Comparison of ENCODE assay signal across 13 cellular contexts in genomic region chr14:100534528-100535286, GRCh38. TPM values are rescaled to one million over a fixed set of nuclear protein-coding genes. Genes with fewer than 3 reads are reported as not detected.
DNase-seq lines count a peak whose midpoint lies in the region; ATAC-seq and TF ChIP-seq lines count a peak whose summit lies in the region.
"Had no signal": no experiment of that assay in that cellular context is flagged by ENCODE, and none has a peak within 500 bp of the region (broad histone marks: within the 10 kb centered on the region; RNA-seq: fewer than 3 reads in every experiment).

No MANE protein-coding gene starts in this region.

- no peaks in the 10 kb centered on the region for H3K9me3 ChIP-seq in Loucy (ENCODE audit: insufficient read depth, low read depth, low read length)
- no peaks in the 10 kb centered on the region for H3K9me3 ChIP-seq in neuronal stem cell (replicated peaks in 1 of 2; ENCODE audit: control insufficient read depth in 2 of 2, insufficient read depth in 1 of 2, low read depth in 1 of 2, low read length in 2 of 2)
- H3K9me3 ChIP-seq in PC-3 (ENCODE audit: low read length): no peaks in the 10 kb centered on the region

- no peak overlapping the region for H3K27ac Mint-ChIP-seq in chondrocyte (ENCODE audit: unreplicated experiment)
- H3K27ac Mint-ChIP-seq: activated naive CD4-positive, alpha-beta T cell treated with anti-CD3 and anti-CD28 coated beads, Interleukin-2, amount 50 U/mL, for 24 hours; IgD-negative memory B cell had no signal

- no peaks in the 10 kb centered on the region for H3K36me3 ChIP-seq in Loucy (ENCODE audit: insufficient read depth, low read length)
- H3K36me3 ChIP-seq in neuronal stem cell (replicated peaks in 1 of 2; ENCODE audit: control insufficient read depth in 2 of 2, insufficient read depth in 2 of 2, low read length in 2 of 2): no peaks in the 10 kb centered on the region
- H3K36me3 ChIP-seq in PC-3 (ENCODE audit: low read depth, low read length): no peaks in the 10 kb centered on the region

- H2BK12ac ChIP-seq in neuronal stem cell (ENCODE audit: low read length): peak overlapping the region; percentile 7

- peak; percentile 2 for DNase-seq in ELF-1 (ENCODE audit: low read depth, low spot score)
- DNase-seq in chondrocyte (ENCODE audit: low spot score): peak; percentile 63
- DNase-seq in neuronal stem cell (ENCODE audit: low spot score): no peak
- no peak for DNase-seq in cerebellum (ENCODE audit: low spot score)
- DNase-seq in DMS114 treated with DMSO at 0.1 percent for 48 hours (lab: John Stamatoyannopoulos, UW; ENCODE audit: unreplicated experiment): no peak
- DNase-seq in PC-3: no peak
- DNase-seq: Calu3, NCI-H446 treated with DMSO at 0.1 percent for 48 hours had no signal

- WGBS in neuronal stem cell (ENCODE audit: extremely low coverage in 2 of 2, insufficient read length in 2 of 2, insufficient replicate concordance in 1 of 2), 2 donors: no CpG with 5 or more reads among the region's 13 CpGs

- H3K27ac ChIP-seq in neuronal stem cell (replicated peaks; ENCODE audit: low read length) (peak overlapping the region; percentile 33), PC-3 (ENCODE audit: low read length) (no peak overlapping the region)

- peak overlapping the region; percentile 88 for H3K18ac ChIP-seq in neuronal stem cell (ENCODE audit: low read length)

- H3F3A ChIP-seq in Loucy (ENCODE audit: low read depth) (no peaks in the 10 kb centered on the region), PC-3 (ENCODE audit: low read length, unreplicated experiment) (no peaks in the 10 kb centered on the region)

- H2BK120ac ChIP-seq in neuronal stem cell (ENCODE audit: low read depth, low read length): peak overlapping the region; percentile 47

- no peak for TF ChIP-seq CTCF in Loucy (conservative IDR thresholded peaks at IDR 0.05; ENCODE audit: low read length)
- TF ChIP-seq CTCF in chondrocyte (IDR thresholded peaks at IDR 0.05): no peak
- TF ChIP-seq CTCF in PC-3 (conservative IDR thresholded peaks at IDR 0.05; ENCODE audit: low read depth, low read length): no peak

- H3K4me3 Mint-ChIP-seq in chondrocyte (ENCODE audit: unreplicated experiment): no peak overlapping the region
- H3K4me3 Mint-ChIP-seq: activated naive CD4-positive, alpha-beta T cell treated with anti-CD3 and anti-CD28 coated beads, Interleukin-2, amount 50 U/mL, for 24 hours; IgD-negative memory B cell had no signal

- intact Hi-C loops in PC-3 (cut with micrococcal nuclease): no loop called here

- peaks cover 2% of the 10 kb centered on the region for H3K36me3 Mint-ChIP-seq in chondrocyte (ENCODE audit: low read depth)
- H3K36me3 Mint-ChIP-seq: activated naive CD4-positive, alpha-beta T cell treated with anti-CD3 and anti-CD28 coated beads, Interleukin-2, amount 50 U/mL, for 24 hours had no signal

- H4K20me1 ChIP-seq in Loucy (ENCODE audit: insufficient read depth, low read length, poor library complexity, severe bottlenecking) (no peaks in the 10 kb centered on the region), PC-3 (ENCODE audit: low read length) (no peaks in the 10 kb centered on the region)

- H3K4me2 ChIP-seq in Loucy (ENCODE audit: low read depth, low read length, poor library complexity, severe bottlenecking) (peak overlapping the region; percentile 26), neuronal stem cell (ENCODE audit: insufficient read depth, low read length, poor library complexity, severe bottlenecking) (no peak overlapping the region), PC-3 (ENCODE audit: low read length) (no peak overlapping the region)

- no peaks in the 10 kb centered on the region for H3K9me3 Mint-ChIP-seq in chondrocyte (ENCODE audit: low read depth)
- H3K9me3 Mint-ChIP-seq: activated naive CD4-positive, alpha-beta T cell treated with anti-CD3 and anti-CD28 coated beads, Interleukin-2, amount 50 U/mL, for 24 hours; IgD-negative memory B cell had no signal

- no peak overlapping the region for H4K8ac ChIP-seq in neuronal stem cell (ENCODE audit: low read depth, low read length)

- ATAC-seq in GM21367 (IDR thresholded peaks at IDR 0.05; ENCODE audit: unreplicated experiment) (no peak), PC-3 (no peak)

- H3K9ac ChIP-seq in Loucy (ENCODE audit: low read depth, low read length, poor library complexity, severe bottlenecking) (peak overlapping the region; percentile 48), neuronal stem cell (ENCODE audit: low read depth, low read length, poor library complexity) (peak overlapping the region; percentile 72), PC-3 (ENCODE audit: low read length) (no peak overlapping the region)

- H3K4me3 ChIP-seq in Loucy (ENCODE audit: low read length, poor library complexity, severe bottlenecking): no peak overlapping the region
- no peak overlapping the region for H3K4me3 ChIP-seq in neuronal stem cell (ENCODE audit: low read length in 2 of 2)
- H3K4me3 ChIP-seq in PC-3 (ENCODE audit: low read length): no peak overlapping the region

- H2BK15ac ChIP-seq in neuronal stem cell (ENCODE audit: low read length): peak overlapping the region; percentile 28

- H3K23ac ChIP-seq in neuronal stem cell (ENCODE audit: low read depth, low read length, poor library complexity): peak overlapping the region; percentile 51

- POLR2A ChIA-PET in PC-3 (lab: Charles Lee; ENCODE audit: unreplicated experiment): no interaction called here

- H3K27me3 ChIP-seq in Loucy (ENCODE audit: insufficient read depth, low read length, poor library complexity, severe bottlenecking) (no peaks in the 10 kb centered on the region), neuronal stem cell (ENCODE audit: control insufficient read depth in 3 of 3, insufficient read depth in 3 of 3, low read depth in 1 of 3, low read length in 3 of 3) (no peaks in the 10 kb centered on the region), PC-3 (ENCODE audit: low read length) (no peaks in the 10 kb centered on the region)

- no peak overlapping the region for H3K14ac ChIP-seq in neuronal stem cell (ENCODE audit: low read length)

- H3K9me2 ChIP-seq in Loucy (replicated peaks; ENCODE audit: low read depth, low read length) (no peaks in the 10 kb centered on the region), PC-3 (replicated peaks; ENCODE audit: low read length) (no peaks in the 10 kb centered on the region)

- CTCF ChIA-PET in PC-3 (lab: Charles Lee): interaction anchor here (0.6 kb wide), 1 partner anchor 1164 kb away, joined by 7 read pairs; no protein-coding TSS in a partner anchor

- peaks cover 43% of the 10 kb centered on the region for H3K4me1 ChIP-seq in Loucy (ENCODE audit: insufficient read depth, low read length, poor library complexity, severe bottlenecking)
- peaks cover 15 to 17% of the 10 kb centered on the region in 2 donors for H3K4me1 ChIP-seq in neuronal stem cell (ENCODE audit: control insufficient read depth in 2 of 2, insufficient read depth in 1 of 2, low read depth in 1 of 2, low read length in 2 of 2)
- H3K4me1 ChIP-seq in PC-3 (ENCODE audit: insufficient read depth, low read length): peaks cover 11% of the 10 kb centered on the region; the same call in 1 of the 2 replicates

- H2AFZ ChIP-seq in Loucy (ENCODE audit: low read length) (no peak overlapping the region), neuronal stem cell (ENCODE audit: low read length) (peak overlapping the region; percentile 44), PC-3 (ENCODE audit: low read length) (no peak overlapping the region)

- H3K4me1 Mint-ChIP-seq in chondrocyte (ENCODE audit: low read depth): peaks cover 31% of the 10 kb centered on the region
- H3K4me1 Mint-ChIP-seq: IgD-negative memory B cell had no signal

- peak overlapping the region; percentile 99 for H2AK5ac ChIP-seq in neuronal stem cell (ENCODE audit: low read depth, low read length)

- no TSS peak for BruUV-seq in PC-3 (replicated peaks; lab: Mats Ljungman, UMichigan)

- no peaks in the 10 kb centered on the region for H3K79me1 ChIP-seq in neuronal stem cell (ENCODE audit: low read depth, low read length)

- no peak overlapping the region for H3K4ac ChIP-seq in neuronal stem cell (ENCODE audit: low read length)

- peak overlapping the region; percentile 90 for H2BK5ac ChIP-seq in neuronal stem cell (ENCODE audit: low read length)

- H3K27me3 Mint-ChIP-seq in chondrocyte (ENCODE audit: low read depth): no peaks in the 10 kb centered on the region
- H3K27me3 Mint-ChIP-seq: activated naive CD4-positive, alpha-beta T cell treated with anti-CD3 and anti-CD28 coated beads, Interleukin-2, amount 50 U/mL, for 24 hours; IgD-negative memory B cell had no signal

- H3K79me2 ChIP-seq in Loucy (ENCODE audit: insufficient read depth, low read length): no peaks in the 10 kb centered on the region
- no peaks in the 10 kb centered on the region for H3K79me2 ChIP-seq in PC-3 (ENCODE audit: low read length)

- no peak overlapping the region for H4K91ac ChIP-seq in neuronal stem cell (ENCODE audit: low read depth, low read length, poor library complexity)

RNA-seq across cellular contexts. Expression of gene BEGAIN, which starts 52.5 kb away (rescaled TPM):
- total RNA-seq in chondrocyte (5.1 to 6.5 TPM (median 6.5 TPM) in 3 replicates), cerebellum (6.0 TPM), PC-3 (2014; rRNA removed) (3.5 and 3.8 TPM in 2 replicates)
- polyA plus RNA-seq in neuronal stem cell (2013, experiment 1 of 2): 20.9 TPM
- 20.1 TPM for polyA plus RNA-seq in neuronal stem cell (2013, experiment 2 of 2)
- polyA plus RNA-seq: endothelial cell of umbilical vein had no signal

Comparison
In these comparisons a context has a peak if more than half of its experiments do, and no peak if none do; other contexts are left out.
1. DNase-seq: peak in ELF-1 (single experiment) and chondrocyte (single experiment); none in neuronal stem cell (single experiment), cerebellum (single experiment), DMS114 treated with DMSO at 0.1 percent for 48 hours (single experiment) and PC-3 (single experiment).